In genomic region chr13:44307844-44308243, GRCh38 we compare ENCODE assay signal across 17 cellular contexts.
A peak's percentile ranks its signal among the peaks of the same experiment; 100 is the strongest.
DNase-seq lines count a peak whose midpoint lies in the region; ATAC-seq and TF ChIP-seq lines count a peak whose summit lies in the region.
"Had no signal": no experiment of that assay in that cellular context is flagged by ENCODE, and none has a peak within 500 bp of the region (broad histone marks: within the 10 kb centered on the region; RNA-seq: fewer than 3 reads in every experiment).

No MANE protein-coding gene starts in this region.

- peaks cover 16% of the 10 kb centered on the region for H3K4me1 Mint-ChIP-seq in activated T-cell treated with anti-CD3 and anti-CD28 coated beads, Interleukin-2, amount 50 U/mL, for 4 hours (ENCODE audit: low read depth)
- H3K4me1 Mint-ChIP-seq: B cell; memory B cell; stimulated activated naive B cell treated with anti-CD40 and anti-IgM and Interleukin-4, amounts not matched to agents 10 μg/mL and 1 μg/mL and 100 μg/mL, for 72 hours had no signal

- H3K9me3 ChIP-seq in PC-3 (ENCODE audit: low read length): no peaks in the 10 kb centered on the region
- H3K9me3 ChIP-seq in colonic mucosa: no peaks in the 10 kb centered on the region
- H3K9me3 ChIP-seq in muscle layer of colon (ENCODE audit: low read length): no peaks in the 10 kb centered on the region
- H3K9me3 ChIP-seq in thymus (ENCODE audit: control insufficient read depth): no peaks in the 10 kb centered on the region
- no peaks in the 10 kb centered on the region for H3K9me3 ChIP-seq in aorta (ENCODE audit: control insufficient read depth, low read length)
- H3K9me3 ChIP-seq: spleen had no signal

- DNase-seq in PC-3: peak; percentile 40
- DNase-seq in colonic mucosa: no peak
- DNase-seq in activated T-cell treated with anti-CD3 and anti-CD28 coated beads, Interleukin-2, amount 50 U/mL, for 4 hours: no peak
- no peak for DNase-seq in GM19238 (ENCODE audit: insufficient read length, low spot score)
- no peak for DNase-seq in aorta
- DNase-seq: activated naive CD4-positive, alpha-beta T cell treated with anti-CD3 and anti-CD28 coated beads, Interleukin-2, amount 50 U/mL, for 16 hours; foreskin fibroblast; NCI-H1105; spleen; stimulated activated naive B cell treated with anti-CD40 and anti-IgM and Interleukin-4, amounts not matched to agents 10 μg/mL and 1 μg/mL and 100 μg/mL, for 72 hours had no signal

- H3K9ac ChIP-seq in PC-3 (ENCODE audit: low read length) (peak overlapping the region; percentile 99), colonic mucosa (ENCODE audit: low read depth in 2 of 2, low read length in 2 of 2) (no peak overlapping the region), muscle layer of colon (ENCODE audit: low read length) (no peak overlapping the region)

- H4K20me1 ChIP-seq in PC-3 (ENCODE audit: low read length): no peaks in the 10 kb centered on the region

- intact Hi-C loops in PC-3 (cut with micrococcal nuclease): loop anchor here (2.0 to 10.0 kb wide), 3 partner anchors 39 to 403 kb away; no protein-coding TSS in a partner anchor
- intact Hi-C loops in colonic mucosa (cut with DNase I): no loop called here
- intact Hi-C loops in aorta (cut with DNase I): loop anchor here (2.0 to 10.0 kb wide), 3 partner anchors 64 to 253 kb away; partner anchors contain the start of gene SERP2 (in 1 of the 2)

- peak overlapping the region; percentile 83 for H3K4me2 ChIP-seq in PC-3 (ENCODE audit: low read length)

- H3K4me1 ChIP-seq in PC-3 (ENCODE audit: insufficient read depth, low read length): peaks cover 71% of the 10 kb centered on the region
- peaks cover 15% of the 10 kb centered on the region for H3K4me1 ChIP-seq in colonic mucosa
- H3K4me1 ChIP-seq in muscle layer of colon (ENCODE audit: insufficient read depth, low read length): peaks cover 77% of the 10 kb centered on the region
- H3K4me1 ChIP-seq in thymus (ENCODE audit: control insufficient read depth, insufficient read depth, low read length): peaks cover 44% of the 10 kb centered on the region
- H3K4me1 ChIP-seq in aorta (ENCODE audit: control insufficient read depth in 1 of 2, insufficient read depth in 2 of 2, low read length in 2 of 2): peaks cover 1 to 4% of the 10 kb centered on the region in 2 donors

- H3K36me3 Mint-ChIP-seq in activated T-cell treated with anti-CD3 and anti-CD28 coated beads, Interleukin-2, amount 50 U/mL, for 4 hours (ENCODE audit: insufficient read depth): no peaks in the 10 kb centered on the region
- H3K36me3 Mint-ChIP-seq: memory B cell; stimulated activated naive B cell treated with anti-CD40 and anti-IgM and Interleukin-4, amounts not matched to agents 10 μg/mL and 1 μg/mL and 100 μg/mL, for 72 hours had no signal

- no peaks in the 10 kb centered on the region for H3K79me2 ChIP-seq in PC-3 (ENCODE audit: low read length)

- no peaks in the 10 kb centered on the region for H3F3A ChIP-seq in PC-3 (ENCODE audit: low read length, unreplicated experiment)

- H3K27me3 Mint-ChIP-seq in activated T-cell treated with anti-CD3 and anti-CD28 coated beads, Interleukin-2, amount 50 U/mL, for 4 hours (ENCODE audit: low read depth): peaks cover 9% of the 10 kb centered on the region

- no peaks in the 10 kb centered on the region for H3K27me3 ChIP-seq in PC-3 (ENCODE audit: low read length)
- H3K27me3 ChIP-seq in colonic mucosa: no peaks in the 10 kb centered on the region
- no peaks in the 10 kb centered on the region for H3K27me3 ChIP-seq in muscle layer of colon (ENCODE audit: control insufficient read depth in 1 of 2, insufficient read depth in 2 of 2, low read length in 2 of 2)
- no peaks in the 10 kb centered on the region for H3K27me3 ChIP-seq in thymus (ENCODE audit: control insufficient read depth, insufficient read depth)
- no peaks in the 10 kb centered on the region for H3K27me3 ChIP-seq in aorta (ENCODE audit: control insufficient read depth in 1 of 2, insufficient read depth in 2 of 2, low read length in 1 of 2)
- H3K27me3 ChIP-seq: cardiac muscle cell, spleen had no signal

- no peaks in the 10 kb centered on the region for H3K9me3 Mint-ChIP-seq in activated T-cell treated with anti-CD3 and anti-CD28 coated beads, Interleukin-2, amount 50 U/mL, for 4 hours
- H3K9me3 Mint-ChIP-seq: memory B cell; stimulated activated naive B cell treated with anti-CD40 and anti-IgM and Interleukin-4, amounts not matched to agents 10 μg/mL and 1 μg/mL and 100 μg/mL, for 72 hours; T-helper 2 cell treated with Interferon-gamma antibody and Interleukin-4, amounts not matched to agents 5 μg/mL and 100 μg/mL, for 36 hours had no signal

- ATAC-seq in PC-3 (peak; percentile 0; the same call in 1 of the 2 replicates), aorta (ENCODE audit: low FRiP score) (no peak)
- ATAC-seq in activated T-cell treated with anti-CD3 and anti-CD28 coated beads, Interleukin-2, amount 50 U/mL, for 4 hours: no peak
- ATAC-seq: K562; stimulated activated naive B cell treated with anti-CD40 and anti-IgM and Interleukin-4, amounts not matched to agents 10 μg/mL and 1 μg/mL and 100 μg/mL, for 72 hours had no signal

- CTCF ChIA-PET in PC-3 (lab: Charles Lee): no interaction called here

- H3K9me2 ChIP-seq in PC-3 (replicated peaks; ENCODE audit: low read length): no peaks in the 10 kb centered on the region

- no peak for TF ChIP-seq CTCF in PC-3 (conservative IDR thresholded peaks at IDR 0.05; ENCODE audit: low read depth, low read length)
- no peak for TF ChIP-seq CTCF in colonic mucosa (IDR thresholded peaks at IDR 0.05)

- no peak overlapping the region for H2AFZ ChIP-seq in PC-3 (ENCODE audit: low read length)

- H3K27ac ChIP-seq in PC-3 (ENCODE audit: low read length): peak overlapping the region; percentile 100
- H3K27ac ChIP-seq in colonic mucosa: peak overlapping the region; percentile 68
- peak overlapping the region; percentile 95 for H3K27ac ChIP-seq in muscle layer of colon (ENCODE audit: low read depth, low read length)
- H3K27ac ChIP-seq in thymus (ENCODE audit: low read depth): peak overlapping the region; percentile 56
- H3K27ac ChIP-seq in aorta (ENCODE audit: low read depth in 1 of 2, low read length in 2 of 2): no peak overlapping the region
- H3K27ac ChIP-seq: cardiac muscle cell, spleen had no signal

- no TSS peak for BruUV-seq in PC-3 (replicated peaks; lab: Mats Ljungman, UMichigan)

- H3K4me3 Mint-ChIP-seq in activated T-cell treated with anti-CD3 and anti-CD28 coated beads, Interleukin-2, amount 50 U/mL, for 4 hours: no peak overlapping the region
- H3K4me3 Mint-ChIP-seq: B cell; memory B cell; stimulated activated naive B cell treated with anti-CD40 and anti-IgM and Interleukin-4, amounts not matched to agents 10 μg/mL and 1 μg/mL and 100 μg/mL, for 72 hours; T-helper 2 cell treated with Interferon-gamma antibody and Interleukin-4, amounts not matched to agents 5 μg/mL and 100 μg/mL, for 36 hours had no signal

- H3K36me3 ChIP-seq in PC-3 (ENCODE audit: low read depth, low read length) (no peaks in the 10 kb centered on the region), colonic mucosa (no peaks in the 10 kb centered on the region), muscle layer of colon (ENCODE audit: insufficient read depth, low read length) (no peaks in the 10 kb centered on the region), thymus (ENCODE audit: control insufficient read depth, insufficient read depth) (no peaks in the 10 kb centered on the region), aorta (ENCODE audit: control insufficient read depth in 1 of 2, insufficient read depth in 2 of 2, low read length in 1 of 2) (no peaks in the 10 kb centered on the region)
- H3K36me3 ChIP-seq: cardiac muscle cell, spleen had no signal

- WGBS in thymus: 98% methylated on average over 2 of the region's 2 CpGs
- WGBS in aorta, 2 donors: 85 to 93% methylated on average over 2 of the region's 2 CpGs

- POLR2A ChIA-PET in PC-3 (lab: Charles Lee; ENCODE audit: unreplicated experiment): no interaction called here

- H3K4me3 ChIP-seq in PC-3 (ENCODE audit: low read length) (no peak overlapping the region), colonic mucosa (no peak overlapping the region), muscle layer of colon (ENCODE audit: low read depth in 1 of 2, low read length in 2 of 2) (no peak overlapping the region), thymus (ENCODE audit: low read length) (no peak overlapping the region), aorta (ENCODE audit: low read length in 2 of 2) (no peak overlapping the region)
- H3K4me3 ChIP-seq: cardiac muscle cell, K562, spleen had no signal

Comparison
In these comparisons a context has a peak if more than half of its experiments do, and no peak if none do; other contexts are left out.
1. H3K27ac ChIP-seq: peak in PC-3 (single experiment), colonic mucosa (single experiment), muscle layer of colon (single experiment) and thymus (single experiment); none in aorta (0 of 2).